Comparison of ENCODE assay signal across 29 cellular contexts in genomic region chr9:123041498-123041897, GRCh38. TPM values are rescaled to one million over a fixed set of nuclear protein-coding genes. Genes with fewer than 3 reads are reported as not detected.
"Had no signal": no experiment of that assay in that cellular context is flagged by ENCODE, and none has a peak within 500 bp of the region (broad histone marks: within the 10 kb centered on the region; RNA-seq: fewer than 3 reads in every experiment).

No MANE protein-coding gene starts in this region.

- H3K4me3 Mint-ChIP-seq: activated CD4-positive, alpha-beta memory T cell treated with anti-CD3 and anti-CD28 coated beads for 36 hours; activated CD4-positive, alpha-beta T cell treated with anti-CD3 and anti-CD28 coated beads, Interleukin-2, amount 10 ng/mL, durations not matched to agents 24 days and 14 days; activated naive CD4-positive, alpha-beta T cell treated with anti-CD3 and anti-CD28 coated beads, Interleukin-2, amount 50 U/mL, for 24 hours; activated naive CD8-positive, alpha-beta T cell treated with anti-CD3 and anti-CD28 coated beads, Interleukin-2, amount 50 U/mL, for 24 hours; activated T-cell treated with anti-CD3 and anti-CD28 coated beads, Interleukin-2, amount 50 U/mL, for 4 hours; central memory CD8-positive, alpha-beta T cell; effector memory CD8-positive, alpha-beta T cell; natural killer cell treated with Interleukin-12 subunit alpha and Interleukin-12 subunit beta and Interleukin-15 and Interleukin-18, amount 100 ng/mL, for 72 hours; stimulated activated effector memory CD8-positive, alpha-beta T cell treated with anti-CD3 and anti-CD28 coated beads, Interleukin-12 subunit alpha, Interleukin-12 subunit beta, amount 100 ng/mL, for 72 hours; stimulated activated naive CD8-positive, alpha-beta T cell treated with anti-CD3 and anti-CD28 coated beads, Interleukin-15, Interleukin-2, amounts not matched to agents 100 ng/mL and 50 ng/mL, for 24 hours had no signal

- H3K27ac Mint-ChIP-seq: activated CD4-positive, alpha-beta memory T cell treated with anti-CD3 and anti-CD28 coated beads for 36 hours; activated CD4-positive, alpha-beta T cell treated with anti-CD3 and anti-CD28 coated beads, Interleukin-2, amount 10 ng/mL, durations not matched to agents 24 days and 14 days; activated naive CD4-positive, alpha-beta T cell treated with anti-CD3 and anti-CD28 coated beads, Interleukin-2, amount 50 U/mL, for 24 hours; activated naive CD8-positive, alpha-beta T cell treated with anti-CD3 and anti-CD28 coated beads, Interleukin-2, amount 50 U/mL, for 24 hours; activated T-helper 2 cell treated with anti-CD3 and anti-CD28 coated beads, Interferon-gamma antibody, Interleukin-2, Interleukin-4, amounts not matched to agents 10 μg/mL and 5 μg/mL and 100 μg/mL, durations not matched to agents 14 hours and 24 hours and 36 hours; natural killer cell treated with Interleukin-12 subunit alpha and Interleukin-12 subunit beta and Interleukin-15 and Interleukin-18, amount 100 ng/mL, for 72 hours; progenitor cell of endocrine pancreas; stimulated activated effector memory CD8-positive, alpha-beta T cell treated with anti-CD3 and anti-CD28 coated beads, Interleukin-12 subunit alpha, Interleukin-12 subunit beta, amount 100 ng/mL, for 72 hours; stimulated activated naive CD8-positive, alpha-beta T cell treated with anti-CD3 and anti-CD28 coated beads, Interleukin-15, Interleukin-2, amounts not matched to agents 100 ng/mL and 50 ng/mL, for 24 hours had no signal

- H3K27ac ChIP-seq: breast epithelium, left ventricle myocardium inferior, SK-N-MC, tibial nerve, WERI-Rb-1 had no signal

- H3K27me3 Mint-ChIP-seq: activated CD4-positive, alpha-beta memory T cell treated with anti-CD3 and anti-CD28 coated beads for 36 hours; activated CD4-positive, alpha-beta T cell treated with anti-CD3 and anti-CD28 coated beads, Interleukin-2, amount 10 ng/mL, durations not matched to agents 24 days and 14 days; activated naive CD4-positive, alpha-beta T cell treated with anti-CD3 and anti-CD28 coated beads, Interleukin-2, amount 50 U/mL, for 24 hours; activated naive CD8-positive, alpha-beta T cell treated with anti-CD3 and anti-CD28 coated beads, Interleukin-2, amount 50 U/mL, for 24 hours; central memory CD8-positive, alpha-beta T cell; effector memory CD8-positive, alpha-beta T cell; natural killer cell treated with Interleukin-12 subunit alpha and Interleukin-12 subunit beta and Interleukin-15 and Interleukin-18, amount 100 ng/mL, for 72 hours; progenitor cell of endocrine pancreas; stimulated activated naive CD8-positive, alpha-beta T cell treated with anti-CD3 and anti-CD28 coated beads, Interleukin-15, Interleukin-2, amounts not matched to agents 100 ng/mL and 50 ng/mL, for 24 hours had no signal

- H3K9me3 Mint-ChIP-seq: activated naive CD4-positive, alpha-beta T cell treated with anti-CD3 and anti-CD28 coated beads, Interleukin-2, amount 50 U/mL, for 24 hours; activated naive CD8-positive, alpha-beta T cell treated with anti-CD3 and anti-CD28 coated beads, Interleukin-2, amount 50 U/mL, for 24 hours; activated T-cell treated with anti-CD3 and anti-CD28 coated beads, Interleukin-2, amount 50 U/mL, for 4 hours; central memory CD8-positive, alpha-beta T cell; effector memory CD8-positive, alpha-beta T cell; natural killer cell treated with Interleukin-12 subunit alpha and Interleukin-12 subunit beta and Interleukin-15 and Interleukin-18, amount 100 ng/mL, for 72 hours; stimulated activated effector memory CD8-positive, alpha-beta T cell treated with anti-CD3 and anti-CD28 coated beads, Interleukin-12 subunit alpha, Interleukin-12 subunit beta, amount 100 ng/mL, for 72 hours had no signal

- H3K4me1 ChIP-seq: breast epithelium had no signal

- H3K36me3 ChIP-seq: breast epithelium had no signal

- ATAC-seq: activated naive CD8-positive, alpha-beta T cell treated with anti-CD3 and anti-CD28 coated beads, Interleukin-2, amount 50 U/mL, for 24 hours; activated T-cell treated with anti-CD3 and anti-CD28 coated beads, Interleukin-2, amount 50 U/mL, for 4 hours; effector memory CD8-positive, alpha-beta T cell; mucosa of descending colon; natural killer cell treated with Interleukin-12 subunit alpha and Interleukin-12 subunit beta and Interleukin-15 and Interleukin-18, amount 100 ng/mL, for 72 hours; stimulated activated effector memory CD8-positive, alpha-beta T cell treated with anti-CD3 and anti-CD28 coated beads, Interleukin-12 subunit alpha, Interleukin-12 subunit beta, amount 100 ng/mL, for 72 hours had no signal

- H3K9me3 ChIP-seq: breast epithelium, left ventricle myocardium inferior, mucosa of descending colon, sigmoid colon had no signal

- H3K27me3 ChIP-seq: breast epithelium, sigmoid colon, tibial nerve had no signal

- H3K4me1 Mint-ChIP-seq: central memory CD8-positive, alpha-beta T cell had no signal

- DNase-seq: activated CD4-positive, alpha-beta memory T cell treated with anti-CD3 and anti-CD28 coated beads for 36 hours; activated CD4-positive, alpha-beta T cell treated with anti-CD3 and anti-CD28 coated beads, Interleukin-2, amount 10 ng/mL, durations not matched to agents 24 days and 14 days; activated CD4-positive, CD25-positive, alpha-beta regulatory T cell treated with anti-CD3 and anti-CD28 coated beads, Interleukin-2, amount 50 U/mL, for 72 hours; activated CD8-positive, alpha-beta memory T cell treated with anti-CD3 and anti-CD28 coated beads, Interleukin-2, amount 50 U/mL, for 48 hours; activated naive CD8-positive, alpha-beta T cell treated with anti-CD3 and anti-CD28 coated beads, Interleukin-2, amount 50 U/mL, for 24 hours; activated T-cell treated with anti-CD3 and anti-CD28 coated beads, Interleukin-2, amount 50 U/mL, for 4 hours; amygdala; effector memory CD8-positive, alpha-beta T cell; foreskin melanocyte; islet precursor cell; left ventricle myocardium inferior; mucosa of descending colon; sigmoid colon; small intestine; stimulated activated CD4-positive, alpha-beta T cell treated with anti-CD3 and anti-CD28 coated beads, Interleukin-4, amount 100 ng/mL, for 24 hours; substantia nigra; T-helper 9 cell; WERI-Rb-1 had no signal

- H3K4me3 ChIP-seq: breast epithelium, left ventricle myocardium inferior, mucosa of descending colon, sigmoid colon, SK-N-MC, tibial nerve had no signal

- H3K36me3 Mint-ChIP-seq: stimulated activated effector memory CD8-positive, alpha-beta T cell treated with anti-CD3 and anti-CD28 coated beads, Interleukin-12 subunit alpha, Interleukin-12 subunit beta, amount 100 ng/mL, for 72 hours had no signal

RNA-seq across cellular contexts. Expression of gene GPR21, which starts 8.0 kb away (rescaled TPM):
- total RNA-seq: myocyte had no signal
